8 cellular contexts compared by ENCODE assay signal in the genomic region with DNA sequence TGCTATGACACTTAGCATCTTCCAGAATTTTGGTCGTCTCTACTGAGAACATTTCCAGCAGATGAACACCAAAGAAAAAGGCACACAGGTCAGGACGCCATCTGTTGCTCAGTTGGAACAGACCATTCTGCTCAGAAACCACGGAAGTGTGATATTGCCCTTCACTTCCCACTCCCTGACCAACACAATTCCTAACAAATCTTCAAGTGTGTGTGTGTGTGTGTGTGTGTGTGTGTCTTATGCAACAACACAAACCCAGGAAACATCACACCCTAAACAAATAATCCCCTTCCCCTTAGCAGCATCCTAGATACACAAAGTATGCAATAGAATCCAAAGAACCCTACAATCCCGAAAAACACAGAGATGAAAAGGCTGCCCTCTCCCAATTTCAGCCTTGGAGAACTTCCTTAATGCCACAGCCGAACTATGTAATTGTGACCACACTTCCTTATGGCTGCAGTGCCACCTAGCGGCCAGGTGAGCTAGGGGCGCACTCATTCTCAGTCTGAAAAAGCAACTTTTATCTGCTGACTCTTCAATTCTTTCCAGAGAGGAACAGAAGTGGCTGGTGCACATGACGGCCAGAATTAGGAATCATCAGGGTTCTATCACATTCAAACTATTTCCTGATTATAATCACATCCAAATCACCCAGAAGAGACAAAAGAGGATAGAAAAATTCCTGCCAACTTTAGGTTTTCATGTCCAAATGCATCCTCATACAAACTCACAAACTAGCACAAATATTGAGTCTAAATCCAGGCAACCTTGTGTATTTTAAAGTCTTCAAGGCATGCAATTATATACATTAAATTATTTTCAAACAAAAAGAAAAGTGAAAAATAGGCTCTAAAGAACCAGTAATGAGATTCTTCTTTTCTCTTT.
A peak's percentile ranks its signal among the peaks of the same experiment; 100 is the strongest.
DNase-seq lines count a peak whose midpoint lies in the region; ATAC-seq and TF ChIP-seq lines count a peak whose summit lies in the region.

No MANE protein-coding gene starts in this region.

- TF ChIP-seq POLR2A in gastroesophageal sphincter (IDR thresholded peaks at IDR 0.05), result no peak
- TF ChIP-seq POLR2A in uterus (IDR thresholded peaks at IDR 0.05), result no peak

- H3K79me2 ChIP-seq in KMS-11 (ENCODE audit: insufficient read depth, low read depth), result no peaks in the 10 kb centered on the region

- peak; percentile 91 for ATAC-seq in GM21619 (IDR thresholded peaks at IDR 0.05; ENCODE audit: unreplicated experiment)
- peak; percentile 70 for ATAC-seq in gastroesophageal sphincter

- in situ Hi-C loops in G401 (cut with HindIII; ENCODE audit: low sequenced_read_pairs), result no loop called here

- H3K4me1 ChIP-seq in KMS-11 (ENCODE audit: low read depth, poor library complexity, severe bottlenecking), result peaks cover 18% of the 10 kb centered on the region
- H3K4me1 ChIP-seq in gastroesophageal sphincter, result no peaks in the 10 kb centered on the region
- H3K4me1 ChIP-seq in uterus, result no peaks in the 10 kb centered on the region

- intact Hi-C loops in posterior cingulate gyrus (cut with DNase I) (loop anchor here (1.0 kb wide), 1 partner anchor 562 kb away; no protein-coding TSS in a partner anchor), uterus (cut with DNase I; ENCODE audit: low total_unique reads) (no loop called here)

- H3K9ac ChIP-seq in KMS-11, result no peak overlapping the region

- TF ChIP-seq CTCF in KMS-11 (conservative IDR thresholded peaks at IDR 0.05; ENCODE audit: low read depth, low read length) (peak; percentile 90), RWPE1 (conservative IDR thresholded peaks at IDR 0.05; ENCODE audit: low read depth) (peak; percentile 87), gastroesophageal sphincter (IDR thresholded peaks at IDR 0.05) (peak; percentile 83 to 90 (median 85)), uterus (IDR thresholded peaks at IDR 0.05) (peak; percentile 65 to 80 (median 75))

- H3K9me3 ChIP-seq in gastroesophageal sphincter (no peaks in the 10 kb centered on the region), uterus (no peaks in the 10 kb centered on the region)

- no peak overlapping the region; the same call in 1 of the 2 replicates for H2AFZ ChIP-seq in KMS-11 (ENCODE audit: low read depth)

- H3K4me2 ChIP-seq in KMS-11, result no peak overlapping the region

- peak; percentile 90 for DNase-seq in G401 (ENCODE audit: low spot score)
- peak; percentile 79 for DNase-seq in RWPE1 (ENCODE audit: low spot score)
- peak; percentile 88 for DNase-seq in activated effector memory CD4-positive, alpha-beta T cell treated with anti-CD3 and anti-CD28 coated beads, Interleukin-2, amount 50 U/mL, for 16 hours
- DNase-seq in posterior cingulate gyrus, result peak in 8 of 10 donors; percentile 43 to 92 (median 70)
- DNase-seq in uterus, result peak; percentile 46 to 55

- no peaks in the 10 kb centered on the region for H3K36me3 ChIP-seq in KMS-11 (ENCODE audit: insufficient read depth)
- no peaks in the 10 kb centered on the region for H3K36me3 ChIP-seq in gastroesophageal sphincter
- no peaks in the 10 kb centered on the region for H3K36me3 ChIP-seq in uterus

- H3K27me3 ChIP-seq in KMS-11 (ENCODE audit: insufficient read depth, low read depth) (no peaks in the 10 kb centered on the region), gastroesophageal sphincter (no peaks in the 10 kb centered on the region), uterus (no peaks in the 10 kb centered on the region)

- H4K20me1 ChIP-seq in KMS-11 (ENCODE audit: insufficient read depth), result no peaks in the 10 kb centered on the region

- CTCF ChIA-PET in RWPE1 (lab: Yijun Ruan, JAX), result interaction anchor here (0.7 to 1.3 kb wide), 5 partner anchors 114 to 1522 kb away, joined by 3 to 5 read pairs (median 3); no protein-coding TSS in a partner anchor

- H3K27ac ChIP-seq in KMS-11, result no peak overlapping the region
- H3K27ac ChIP-seq in RWPE1, result no peak overlapping the region
- H3K27ac ChIP-seq in gastroesophageal sphincter, result no peak overlapping the region
- no peak overlapping the region for H3K27ac ChIP-seq in uterus

- 18 to 20% methylated on average over 6 to 8 of the region's 8 CpGs for WGBS in gastroesophageal sphincter (ENCODE audit: low coverage in 1 of 2), 2 donors

- H3K4me3 ChIP-seq in KMS-11 (IDR thresholded peaks at IDR 0.05; ENCODE audit: insufficient read depth, low read depth, low read length) (no peak overlapping the region), gastroesophageal sphincter (no peak overlapping the region), uterus (no peak overlapping the region)

- no peak for TF ChIP-seq EP300 in gastroesophageal sphincter (IDR thresholded peaks at IDR 0.05)

- POLR2A ChIA-PET in RWPE1 (lab: Yijun Ruan, JAX; ENCODE audit: low non-redundant PET), result no interaction called here
